ENCODE assay signal across 18 cellular contexts in genomic region chr16:75322706-75323105, GRCh38.
DNase-seq lines count a peak whose midpoint lies in the region; ATAC-seq and TF ChIP-seq lines count a peak whose summit lies in the region.
"Had no signal": no experiment of that assay in that cellular context is flagged by ENCODE, and none has a peak within 500 bp of the region (broad histone marks: within the 10 kb centered on the region; RNA-seq: fewer than 3 reads in every experiment).

No MANE protein-coding gene starts in this region.

- H3K27ac Mint-ChIP-seq in activated T-cell treated with anti-CD3 and anti-CD28 coated beads, Interleukin-2, amount 50 U/mL, for 24 hours = no peak overlapping the region
- H3K27ac Mint-ChIP-seq: activated naive CD4-positive, alpha-beta T cell treated with anti-CD3 and anti-CD28 coated beads, Interleukin-2, amount 50 U/mL, for 72 hours; activated T-cell treated with anti-CD3 and anti-CD28 coated beads, Interleukin-2, amount 50 U/mL, for 72 hours; naive thymus-derived CD4-positive, alpha-beta T cell had no signal

- H3K27ac ChIP-seq in esophagus squamous epithelium (peak overlapping the region in 3 of 4 donors; percentile 16 to 47 (median 27)), osteoblast (ENCODE audit: low read depth, low read length) (peak overlapping the region; percentile 46)
- H3K27ac ChIP-seq: parathyroid adenoma, testis had no signal

- H3K4me1 ChIP-seq in esophagus squamous epithelium = peaks cover 0 to 40% (median 10%) of the 10 kb centered on the region in 3 donors
- peaks cover 39% of the 10 kb centered on the region for H3K4me1 ChIP-seq in osteoblast (ENCODE audit: insufficient read depth, low read length)
- H3K4me1 ChIP-seq: Caco-2, parathyroid adenoma had no signal

- no peaks in the 10 kb centered on the region for H3K27me3 ChIP-seq in esophagus squamous epithelium
- H3K27me3 ChIP-seq in osteoblast (ENCODE audit: insufficient read depth, low read length) = no peaks in the 10 kb centered on the region
- H3K27me3 ChIP-seq: testis had no signal

- no peaks in the 10 kb centered on the region for H3K9me3 ChIP-seq in esophagus squamous epithelium
- no peaks in the 10 kb centered on the region for H3K9me3 ChIP-seq in osteoblast (ENCODE audit: low read depth, low read length)
- H3K9me3 ChIP-seq: Caco-2, testis had no signal

- 48 to 63% methylated on average over 4 of the region's 4 CpGs for WGBS in esophagus squamous epithelium, 2 donors

- no peak overlapping the region for H2AFZ ChIP-seq in osteoblast (ENCODE audit: low read length)
- H2AFZ ChIP-seq: parathyroid adenoma had no signal

- no peaks in the 10 kb centered on the region for H4K20me1 ChIP-seq in osteoblast (ENCODE audit: insufficient read depth, low read length)

- peaks cover 0 to 18% (median 0%) of the 10 kb centered on the region in 3 donors for H3K36me3 ChIP-seq in esophagus squamous epithelium
- no peaks in the 10 kb centered on the region for H3K36me3 ChIP-seq in osteoblast (ENCODE audit: insufficient read depth, low read length)

- no peaks in the 10 kb centered on the region for H3K27me3 Mint-ChIP-seq in activated T-cell treated with anti-CD3 and anti-CD28 coated beads, Interleukin-2, amount 50 U/mL, for 24 hours

- ATAC-seq in SK-N-SH treated with all-trans-retinoic acid at 6 μM for 48 hours = peak; percentile 51
- no peak for ATAC-seq in GM19467 (IDR thresholded peaks at IDR 0.05; ENCODE audit: unreplicated experiment)
- ATAC-seq: activated naive CD4-positive, alpha-beta T cell treated with anti-CD3 and anti-CD28 coated beads, Interleukin-2, amount 50 U/mL, for 72 hours; activated T-cell treated with anti-CD3 and anti-CD28 coated beads, Interleukin-2, amount 50 U/mL, for 72 hours; naive thymus-derived CD4-positive, alpha-beta T cell had no signal

- no peak overlapping the region for H3K4me3 ChIP-seq in esophagus squamous epithelium
- no peak overlapping the region for H3K4me3 ChIP-seq in osteoblast (ENCODE audit: insufficient read depth, low read length)
- H3K4me3 ChIP-seq: testis had no signal

- TF ChIP-seq CTCF in esophagus squamous epithelium (IDR thresholded peaks at IDR 0.05) (no peak), osteoblast (IDR thresholded peaks at IDR 0.05; ENCODE audit: extremely low read depth, low read depth, low read length) (no peak)

- no peak overlapping the region for H3K4me3 Mint-ChIP-seq in activated T-cell treated with anti-CD3 and anti-CD28 coated beads, Interleukin-2, amount 50 U/mL, for 24 hours
- H3K4me3 Mint-ChIP-seq: activated T-cell treated with anti-CD3 and anti-CD28 coated beads, Interleukin-2, amount 50 U/mL, for 72 hours; naive thymus-derived CD4-positive, alpha-beta T cell had no signal

- intact Hi-C loops in esophagus squamous epithelium (cut with DNase I) = no loop called here

- no peak overlapping the region for H3K4me2 ChIP-seq in osteoblast (ENCODE audit: insufficient read depth, low read length)

- H3K79me2 ChIP-seq in osteoblast (ENCODE audit: insufficient read depth, low read length) = peaks cover 3% of the 10 kb centered on the region

- DNase-seq in HS-5 (ENCODE audit: low read depth) = peak; percentile 43
- DNase-seq in esophagus squamous epithelium (lab: John Stamatoyannopoulos, UW) = no peak
- no peak for DNase-seq in osteoblast (ENCODE audit: insufficient read length, low spot score, missing footprints)
- DNase-seq in activated T-cell treated with anti-CD3 and anti-CD28 coated beads for 4 hours = no peak
- no peak for DNase-seq in NCI-H1436 treated with DMSO at 0.1 percent for 48 hours (lab: John Stamatoyannopoulos, UW)
- no peak for DNase-seq in activated T-cell treated with anti-CD3 and anti-CD28 coated beads, Interleukin-2, amount 50 U/mL, for 24 hours
- DNase-seq: activated CD4-positive, alpha-beta T cell treated with anti-CD3 and anti-CD28 coated beads, Interleukin-2, amount 50 U/mL, for 48 hours; activated T-cell treated with anti-CD3 and anti-CD28 coated beads, Interleukin-2, amount 50 U/mL, for 72 hours; Caco-2; GDM1; naive thymus-derived CD4-positive, alpha-beta T cell; NCI-H1048; NCI-H524 treated with DMSO at 0.1 percent for 48 hours; testis had no signal

- H3K4me1 Mint-ChIP-seq in activated T-cell treated with anti-CD3 and anti-CD28 coated beads, Interleukin-2, amount 50 U/mL, for 24 hours (ENCODE audit: low read depth) = peaks cover 63% of the 10 kb centered on the region

- no peak for TF ChIP-seq POLR2A in esophagus squamous epithelium (IDR thresholded peaks at IDR 0.05)

- no peaks in the 10 kb centered on the region for H3K9me3 Mint-ChIP-seq in activated T-cell treated with anti-CD3 and anti-CD28 coated beads, Interleukin-2, amount 50 U/mL, for 24 hours
- H3K9me3 Mint-ChIP-seq: activated naive CD4-positive, alpha-beta T cell treated with anti-CD3 and anti-CD28 coated beads, Interleukin-2, amount 50 U/mL, for 72 hours; activated T-cell treated with anti-CD3 and anti-CD28 coated beads, Interleukin-2, amount 50 U/mL, for 72 hours; naive thymus-derived CD4-positive, alpha-beta T cell had no signal

- peaks cover 20% of the 10 kb centered on the region for H3K36me3 Mint-ChIP-seq in activated T-cell treated with anti-CD3 and anti-CD28 coated beads, Interleukin-2, amount 50 U/mL, for 24 hours (ENCODE audit: low read depth)

TF ChIP-seq in SK-N-SH treated with all-trans-retinoic acid at 6 μM for 48 hours, 23 proteins besides CTCF, POLR2A, EP300 and RAD21:
- TF ChIP-seq TCF4 (CRISPR knock-in tag; IDR thresholded peaks at IDR 0.05; ENCODE audit: borderline replicate concordance) (no peak), PATZ1 (CRISPR knock-in tag; IDR thresholded peaks at IDR 0.05; ENCODE audit: borderline replicate concordance) (no peak), CSDC2 (CRISPR knock-in tag; IDR thresholded peaks at IDR 0.05) (no peak), ZC3H10 (CRISPR knock-in tag; IDR thresholded peaks at IDR 0.05) (no peak), ESRRG (CRISPR knock-in tag; IDR thresholded peaks at IDR 0.05) (no peak), PPARA (CRISPR knock-in tag; IDR thresholded peaks at IDR 0.05; ENCODE audit: borderline replicate concordance) (no peak), CREB5 (CRISPR knock-in tag; IDR thresholded peaks at IDR 0.05; ENCODE audit: low read depth) (no peak)
